ENCODE assay signal across 8 cellular contexts in the genomic region with DNA sequence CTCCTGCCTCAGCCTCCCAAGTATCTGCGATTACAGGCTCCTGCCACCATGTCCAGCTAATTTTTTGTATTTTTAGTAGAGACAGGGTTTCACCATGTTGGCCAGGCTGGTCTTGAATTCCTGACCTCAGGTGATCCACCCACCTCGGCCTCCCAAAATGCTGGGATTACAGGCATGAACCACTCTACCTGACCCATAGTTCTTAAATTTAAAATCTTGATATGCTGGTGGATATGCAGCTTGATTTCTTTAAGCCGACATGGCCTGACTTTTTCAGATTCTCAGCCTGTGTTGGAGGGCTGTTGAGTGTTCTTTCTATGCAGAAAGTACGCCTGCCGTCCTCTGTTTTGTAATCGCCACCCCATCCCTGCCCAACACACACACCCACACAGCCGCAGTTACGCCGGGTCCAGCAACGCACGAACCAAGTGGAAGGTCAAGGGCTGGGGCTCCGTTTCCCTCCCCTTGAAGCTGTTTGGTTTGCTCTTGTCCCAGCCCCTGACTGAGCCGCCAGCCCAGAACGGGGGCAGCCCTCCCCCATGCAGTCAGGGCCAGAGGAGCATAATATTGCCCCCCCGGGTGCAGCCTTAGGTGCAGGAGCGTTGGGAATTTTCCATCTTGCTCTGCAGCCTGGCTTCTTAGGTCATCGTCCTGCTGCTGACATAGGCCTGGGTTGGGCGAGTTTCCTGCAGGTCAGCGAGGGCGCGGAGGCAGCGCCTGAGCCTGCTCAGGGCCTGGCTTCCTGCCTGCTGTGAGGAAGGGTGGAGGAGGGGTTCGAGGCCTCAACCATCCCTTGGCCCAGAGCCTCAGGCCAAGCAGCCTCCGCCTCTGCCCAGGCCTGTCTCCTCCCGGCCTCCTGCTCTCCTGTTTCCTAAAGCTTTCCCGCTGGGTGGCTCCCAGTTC. TPM values are rescaled to one million over a fixed set of nuclear protein-coding genes. Genes with fewer than 3 reads are reported as not detected.
DNase-seq lines count a peak whose midpoint lies in the region; ATAC-seq and TF ChIP-seq lines count a peak whose summit lies in the region.

No MANE protein-coding gene starts in this region.

- ATAC-seq in T-helper 17 cell, result no peak
- peak; percentile 85 for ATAC-seq in omental fat pad (ENCODE audit: low FRiP score)
- no peak for ATAC-seq in activated CD4-positive, alpha-beta T cell treated with anti-CD3 and anti-CD28 coated beads for 36 hours

- DNase-seq in ELF-1 (ENCODE audit: low read depth, low spot score) (peak; percentile 97), T-helper 17 cell (no peak), glomerular endothelial cell (ENCODE audit: extremely low read depth, low read depth, low spot score) (peak; percentile 68), omental fat pad (ENCODE audit: low spot score) (peak; percentile 81), NCI-H82 (lab: John Stamatoyannopoulos, UW) (no peak), NCI-H2107 (lab: John Stamatoyannopoulos, UW) (no peak)
- DNase-seq in activated T-cell treated with anti-CD3 and anti-CD28 coated beads, Interleukin-2, amount 50 U/mL, for 1 hour, result no peak
- no peak for DNase-seq in activated CD4-positive, alpha-beta T cell treated with anti-CD3 and anti-CD28 coated beads for 36 hours

- peaks cover 19% of the 10 kb centered on the region for H3K4me1 Mint-ChIP-seq in T-helper 17 cell
- peaks cover 33% of the 10 kb centered on the region for H3K4me1 Mint-ChIP-seq in activated CD4-positive, alpha-beta T cell treated with anti-CD3 and anti-CD28 coated beads for 36 hours

- TF ChIP-seq CTCF in omental fat pad (IDR thresholded peaks at IDR 0.05), result no peak

- no peaks in the 10 kb centered on the region for H3K9me3 ChIP-seq in T-helper 17 cell (ENCODE audit: control insufficient read depth, low read length, poor library complexity, severe bottlenecking)

- H3K36me3 Mint-ChIP-seq in T-helper 17 cell (ENCODE audit: low read depth), result no peaks in the 10 kb centered on the region
- no peaks in the 10 kb centered on the region for H3K36me3 Mint-ChIP-seq in activated CD4-positive, alpha-beta T cell treated with anti-CD3 and anti-CD28 coated beads for 36 hours (ENCODE audit: low read depth)

- CTCF ChIA-PET in activated CD4-positive, alpha-beta T cell treated with anti-CD3 and anti-CD28 coated beads for 36 hours (lab: Charles Lee), result no interaction called here

- POLR2A ChIA-PET in activated CD4-positive, alpha-beta T cell treated with anti-CD3 and anti-CD28 coated beads for 36 hours (lab: Charles Lee), result no interaction called here

- no peaks in the 10 kb centered on the region for H3K9me3 Mint-ChIP-seq in activated CD4-positive, alpha-beta T cell treated with anti-CD3 and anti-CD28 coated beads for 36 hours (ENCODE audit: low read depth)

- H3K27ac Mint-ChIP-seq in T-helper 17 cell, result peak overlapping the region; percentile 53
- H3K27ac Mint-ChIP-seq in activated CD4-positive, alpha-beta T cell treated with anti-CD3 and anti-CD28 coated beads for 36 hours, result no peak overlapping the region

- H3K4me3 Mint-ChIP-seq in T-helper 17 cell, result no peak overlapping the region
- no peak overlapping the region for H3K4me3 Mint-ChIP-seq in activated CD4-positive, alpha-beta T cell treated with anti-CD3 and anti-CD28 coated beads for 36 hours

- H3K27me3 Mint-ChIP-seq in T-helper 17 cell, result no peaks in the 10 kb centered on the region
- H3K27me3 Mint-ChIP-seq in activated CD4-positive, alpha-beta T cell treated with anti-CD3 and anti-CD28 coated beads for 36 hours, result no peaks in the 10 kb centered on the region

- intact Hi-C loops in activated CD4-positive, alpha-beta T cell treated with anti-CD3 and anti-CD28 coated beads for 36 hours (cut with DNase I, micrococcal nuclease), result no loop called here

RNA-seq across cellular contexts. Expression of a gene that starts 44.2 kb away (rescaled TPM):
- total RNA-seq in T-helper 17 cell (100 to 1,000 TPM; 115 to 117 TPM), glomerular endothelial cell (209 and 249 TPM in 2 replicates), omental fat pad (100 to 1,000 TPM; 158 to 180 (median 170) TPM)
- total RNA-seq in activated CD4-positive, alpha-beta T cell treated with anti-CD3 and anti-CD28 coated beads for 36 hours, result 100 to 1,000 TPM; 374 to 425 TPM

Comparison
In these comparisons a context has a peak if more than half of its experiments do, and no peak if none do; other contexts are left out.
1. DNase-seq: peak in ELF-1 (single experiment), glomerular endothelial cell (single experiment) and omental fat pad (single experiment); none in T-helper 17 cell (0 of 3), NCI-H82 (single experiment), NCI-H2107 (single experiment), activated T-cell treated with anti-CD3 and anti-CD28 coated beads, Interleukin-2, amount 50 U/mL, for 1 hour (single experiment) and activated CD4-positive, alpha-beta T cell treated with anti-CD3 and anti-CD28 coated beads for 36 hours (single experiment).